Comparison of ENCODE assay signal across 6 cellular contexts in the genomic region with DNA sequence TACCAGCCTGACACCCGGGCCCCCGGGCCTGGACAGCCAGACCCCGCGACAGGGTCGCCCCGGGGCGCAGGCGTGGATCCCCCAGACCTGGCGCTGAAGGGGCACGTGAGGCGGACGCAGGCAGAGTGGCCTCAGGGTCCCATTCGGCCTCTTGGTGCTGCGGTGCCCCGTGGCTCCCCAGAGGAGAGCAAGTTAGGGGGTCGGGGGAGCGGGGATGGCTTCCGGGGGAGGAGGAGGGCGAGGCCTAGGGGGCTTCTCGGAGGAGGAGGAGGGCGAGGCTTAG. TPM values are rescaled to one million over a fixed set of nuclear protein-coding genes. Genes with fewer than 3 reads are reported as not detected.
"Had no signal": no experiment of that assay in that cellular context is flagged by ENCODE, and none has a peak within 500 bp of the region (broad histone marks: within the 10 kb centered on the region; RNA-seq: fewer than 3 reads in every experiment).

No MANE protein-coding gene starts in this region.

RNA-seq across cellular contexts. Expression of a gene that starts 30.5 kb away (rescaled TPM):
- total RNA-seq: GM23248, GM23338, H1, H4, H9, HFFc6 had no signal
- polyA plus RNA-seq: GM23248 had no signal
